26 cellular contexts compared by ENCODE assay signal in the genomic region with DNA sequence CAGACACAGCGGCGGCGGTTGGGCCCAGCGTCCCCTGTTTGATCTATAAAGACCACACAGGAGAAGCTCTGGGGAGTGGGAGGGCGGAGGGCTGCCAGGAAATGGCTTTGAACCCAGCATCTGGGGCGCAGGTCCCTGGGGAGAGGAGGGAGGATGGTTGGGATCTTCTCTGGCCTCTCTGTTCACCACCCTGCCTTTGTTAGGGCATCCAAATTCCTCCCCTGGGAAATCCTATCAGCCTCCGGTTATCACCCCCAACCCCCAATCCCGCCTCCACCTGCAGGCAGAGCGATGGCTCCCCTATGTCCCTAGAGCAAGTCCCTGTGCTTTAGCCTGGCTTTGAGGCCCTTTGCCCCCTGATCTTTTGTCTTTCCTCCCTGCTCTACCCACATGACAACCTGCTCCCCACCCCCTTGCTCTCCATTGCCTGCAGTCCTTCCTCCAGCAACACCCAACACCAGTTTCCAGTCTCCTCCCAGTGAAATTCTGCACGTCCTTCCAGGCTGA. TPM values are rescaled to one million over a fixed set of nuclear protein-coding genes. Genes with fewer than 3 reads are reported as not detected.
DNase-seq lines count a peak whose midpoint lies in the region; ATAC-seq, FAIRE-seq and TF ChIP-seq lines count a peak whose summit lies in the region.
"Had no signal": no experiment of that assay in that cellular context is flagged by ENCODE, and none has a peak within 500 bp of the region (broad histone marks: within the 10 kb centered on the region; RNA-seq: fewer than 3 reads in every experiment).

No MANE protein-coding gene starts in this region.

- H3K9me3 Mint-ChIP-seq in nephron progenitor cell: no peaks in the 10 kb centered on the region
- H3K9me3 Mint-ChIP-seq: activated CD4-positive, alpha-beta memory T cell treated with anti-CD3 and anti-CD28 coated beads for 36 hours; activated T-cell treated with anti-CD3 and anti-CD28 coated beads, Interleukin-2, amount 50 U/mL, for 24 hours; stimulated activated naive CD8-positive, alpha-beta T cell treated with anti-CD3 and anti-CD28 coated beads, Interleukin-15, amount 100 ng/mL, for 72 hours had no signal

- H3K36me3 Mint-ChIP-seq in nephron progenitor cell (ENCODE audit: low read depth): no peaks in the 10 kb centered on the region
- H3K36me3 Mint-ChIP-seq: activated CD4-positive, alpha-beta memory T cell treated with anti-CD3 and anti-CD28 coated beads for 36 hours had no signal

- H3K27ac ChIP-seq in DND-41 (ENCODE audit: low read length): no peak overlapping the region
- H3K27ac ChIP-seq in right lobe of liver: no peak overlapping the region
- H3K27ac ChIP-seq: ascending aorta, left ventricle myocardium inferior, upper lobe of left lung, VCaP had no signal

- peaks cover 80% of the 10 kb centered on the region for H3K4me1 Mint-ChIP-seq in nephron progenitor cell
- H3K4me1 Mint-ChIP-seq: stimulated activated naive CD8-positive, alpha-beta T cell treated with anti-CD3 and anti-CD28 coated beads, Interleukin-15, amount 100 ng/mL, for 72 hours had no signal

- DNase-seq in DND-41 (peak; percentile 23), NB4 (ENCODE audit: low read depth) (peak; percentile 34), cerebellar cortex (ENCODE audit: low spot score) (peak; percentile 79), nephron progenitor cell (peak; percentile 66), Kasumi-1 (lab: John Stamatoyannopoulos, UW) (no peak), GM12891 (ENCODE audit: insufficient read length, low spot score) (no peak), right lobe of liver (no peak)
- DNase-seq: activated CD4-positive, alpha-beta memory T cell treated with anti-CD3 and anti-CD28 coated beads for 36 hours; activated naive CD4-positive, alpha-beta T cell treated with anti-CD3 and anti-CD28 coated beads, Interleukin-2, amount 50 U/mL, for 16 hours; activated T-cell treated with anti-CD3 and anti-CD28 coated beads, Interleukin-2, amount 50 U/mL, for 24 hours; Caco-2; left ventricle myocardium inferior; mucosa of descending colon; NCI-H1436; NCI-H446 treated with DMSO at 0.1 percent for 48 hours; occipital lobe; SHP77; stimulated activated naive CD8-positive, alpha-beta T cell treated with anti-CD3 and anti-CD28 coated beads, Interleukin-15, amount 100 ng/mL, for 72 hours had no signal

- ATAC-seq in DND-41 (ENCODE audit: insufficient read depth, low read depth) (peak; percentile 17; the same call in 1 of the 3 replicates), HG03432 (IDR thresholded peaks at IDR 0.05; ENCODE audit: unreplicated experiment) (no peak), right lobe of liver (no peak)
- ATAC-seq: mucosa of descending colon; stimulated activated naive CD8-positive, alpha-beta T cell treated with anti-CD3 and anti-CD28 coated beads, Interleukin-15, amount 100 ng/mL, for 72 hours had no signal

- no peaks in the 10 kb centered on the region for H3K4me1 ChIP-seq in DND-41 (ENCODE audit: insufficient read depth, low read length)
- H3K4me1 ChIP-seq in right lobe of liver: no peaks in the 10 kb centered on the region
- H3K4me1 ChIP-seq: ascending aorta, left ventricle myocardium inferior, upper lobe of left lung had no signal

- H4K20me1 ChIP-seq in DND-41 (ENCODE audit: insufficient read depth, low read length): peaks cover 4% of the 10 kb centered on the region; the same call in 1 of the 2 replicates

- peaks cover 3% of the 10 kb centered on the region for H3K27me3 Mint-ChIP-seq in nephron progenitor cell (ENCODE audit: low read depth, poor library complexity)

- WGBS in right lobe of liver (ENCODE audit: insufficient coverage, low coverage, low lambda C conversion rate, missing lambda C conversion rate): 29% methylated on average over 9 of the region's 10 CpGs

- intact Hi-C loops in right lobe of liver (cut with DNase I): no loop called here

- peak overlapping the region; percentile 80 for H3K27ac Mint-ChIP-seq in nephron progenitor cell
- H3K27ac Mint-ChIP-seq: activated CD4-positive, alpha-beta memory T cell treated with anti-CD3 and anti-CD28 coated beads for 36 hours; activated T-cell treated with anti-CD3 and anti-CD28 coated beads, Interleukin-2, amount 50 U/mL, for 24 hours; stimulated activated naive CD8-positive, alpha-beta T cell treated with anti-CD3 and anti-CD28 coated beads, Interleukin-15, amount 100 ng/mL, for 72 hours had no signal

- no peak overlapping the region for H3K4me3 ChIP-seq in DND-41 (ENCODE audit: low read depth in 1 of 2, low read length in 2 of 2)
- H3K4me3 ChIP-seq in NB4 (ENCODE audit: low read depth, low read length): no peak overlapping the region
- H3K4me3 ChIP-seq in right lobe of liver: no peak overlapping the region
- H3K4me3 ChIP-seq: ascending aorta, left ventricle myocardium inferior, mucosa of descending colon, upper lobe of left lung had no signal

- no peaks in the 10 kb centered on the region for H3K27me3 ChIP-seq in DND-41 (ENCODE audit: insufficient read depth, low read length, poor library complexity)
- no peaks in the 10 kb centered on the region for H3K27me3 ChIP-seq in right lobe of liver
- H3K27me3 ChIP-seq: ascending aorta, upper lobe of left lung had no signal

- no peak overlapping the region for H3K9ac ChIP-seq in DND-41 (ENCODE audit: low read depth, low read length)

- no peaks in the 10 kb centered on the region for H3K9me3 ChIP-seq in DND-41 (ENCODE audit: insufficient read depth, low read length, severe bottlenecking)
- H3K9me3 ChIP-seq in right lobe of liver: no peaks in the 10 kb centered on the region
- H3K9me3 ChIP-seq: ascending aorta, Caco-2, left ventricle myocardium inferior, mucosa of descending colon, upper lobe of left lung had no signal

- no peak overlapping the region for H2AFZ ChIP-seq in DND-41 (ENCODE audit: low read depth, low read length)

- H3K36me3 ChIP-seq in DND-41 (ENCODE audit: insufficient read depth, low read length): no peaks in the 10 kb centered on the region
- no peaks in the 10 kb centered on the region for H3K36me3 ChIP-seq in right lobe of liver
- H3K36me3 ChIP-seq: ascending aorta, left ventricle myocardium inferior, upper lobe of left lung had no signal

- H3K79me2 ChIP-seq in DND-41 (ENCODE audit: insufficient read depth, low read length): no peaks in the 10 kb centered on the region

- TF ChIP-seq CTCF in DND-41 (IDR thresholded peaks at IDR 0.05; ENCODE audit: borderline replicate concordance, extremely low read depth, low read length, poor library complexity, severe bottlenecking) (no peak), NB4 (IDR thresholded peaks at IDR 0.05; ENCODE audit: low read depth, low read length) (no peak), nephron progenitor cell (IDR thresholded peaks at IDR 0.05) (no peak), right lobe of liver (IDR thresholded peaks at IDR 0.05) (no peak)

- TF ChIP-seq POLR2A in NB4 (IDR thresholded peaks at IDR 0.05; ENCODE audit: extremely low read depth, insufficient read length) (no peak), GM12891 (IDR thresholded peaks at IDR 0.05; ENCODE audit: low read depth, low read length) (no peak), right lobe of liver (IDR thresholded peaks at IDR 0.05) (no peak)

- no peak overlapping the region for H3K4me2 ChIP-seq in DND-41 (ENCODE audit: insufficient read depth, low read length)

- no peak for FAIRE-seq in GM12891 (lab: Jason Lieb, UNC)
- FAIRE-seq: endothelial cell of umbilical vein had no signal

- H3K4me3 Mint-ChIP-seq in nephron progenitor cell: peak overlapping the region; percentile 60
- H3K4me3 Mint-ChIP-seq: activated CD4-positive, alpha-beta memory T cell treated with anti-CD3 and anti-CD28 coated beads for 36 hours; activated T-cell treated with anti-CD3 and anti-CD28 coated beads, Interleukin-2, amount 50 U/mL, for 24 hours; stimulated activated naive CD8-positive, alpha-beta T cell treated with anti-CD3 and anti-CD28 coated beads, Interleukin-15, amount 100 ng/mL, for 72 hours had no signal

TF ChIP-seq in GM12891, 5 proteins besides CTCF, POLR2A, EP300 and RAD21:
- TF ChIP-seq SPI1 (IDR thresholded peaks at IDR 0.05; ENCODE audit: low read depth, low read length): no peak
- TF ChIP-seq TAF1 (IDR thresholded peaks at IDR 0.05; ENCODE audit: low read depth, low read length): no peak
- TF ChIP-seq POLR2AphosphoS5 (IDR thresholded peaks at IDR 0.05; ENCODE audit: low read depth, low read length): no peak
- TF ChIP-seq POU2F2 (IDR thresholded peaks at IDR 0.05; ENCODE audit: low read depth, low read length): no peak
- no peak for TF ChIP-seq PAX5 (IDR thresholded peaks at IDR 0.05; ENCODE audit: insufficient read depth, low read length, severe bottlenecking)
TF ChIP-seq in GM12891: peak in this region for 0.

RNA-seq across cellular contexts. Expression of a gene that starts 7.1 kb away (rescaled TPM):
- polyA plus RNA-seq in GM12891 (2012; ENCODE audit: low read depth, missing spikeins): not detected
- not detected for total RNA-seq in right lobe of liver
- total RNA-seq: activated CD4-positive, alpha-beta memory T cell treated with anti-CD3 and anti-CD28 coated beads for 36 hours; ascending aorta; Caco-2; fibroblast of villous mesenchyme; HT1080; left ventricle myocardium inferior; T-helper 1 cell treated with Interleukin-12 subunit alpha and Interleukin-12 subunit beta and Interleukin-4 antibody, amounts not matched to agents 30 ng/mL and 1 ng/mL, for 36 hours had no signal
- polyA plus RNA-seq: endothelial cell of umbilical vein had no signal

RNA-seq across cellular contexts. Expression of a gene that starts 23.2 kb away (rescaled TPM):
- polyA plus RNA-seq in GM12891 (2012; ENCODE audit: low read depth, missing spikeins): 19.1 TPM
- total RNA-seq in right lobe of liver: 1 to 10 TPM; 4.5 to 6.6 (median 4.9) TPM

RNA-seq across cellular contexts. Expression of a gene that starts 35.2 kb away (rescaled TPM):
- polyA plus RNA-seq in GM12891 (2012; ENCODE audit: low read depth, missing spikeins): not detected
- total RNA-seq in right lobe of liver: 1 to 10 TPM in 2 of 6 experiments, under 1 TPM in 4; 0.61 to 1.7 (median 0.89) TPM
- total RNA-seq: activated CD4-positive, alpha-beta memory T cell treated with anti-CD3 and anti-CD28 coated beads for 36 hours; fibroblast of villous mesenchyme; HT1080; T-helper 1 cell treated with Interleukin-12 subunit alpha and Interleukin-12 subunit beta and Interleukin-4 antibody, amounts not matched to agents 30 ng/mL and 1 ng/mL, for 36 hours had no signal

Comparison
In these comparisons a context has a peak if more than half of its experiments do, and no peak if none do; other contexts are left out.
1. DNase-seq: peak in DND-41 (single experiment), NB4 (single experiment), cerebellar cortex (single experiment) and nephron progenitor cell (single experiment); none in Kasumi-1 (0 of 2), GM12891 (single experiment) and right lobe of liver (0 of 3).